ENCODE assay signal across 14 cellular contexts in genomic region chr17:40497704-40498103, GRCh38. TPM values are rescaled to one million over a fixed set of nuclear protein-coding genes. Genes with fewer than 3 reads are reported as not detected.
DNase-seq lines count a peak whose midpoint lies in the region; ATAC-seq and TF ChIP-seq lines count a peak whose summit lies in the region.
"Had no signal": no experiment of that assay in that cellular context is flagged by ENCODE, and none has a peak within 500 bp of the region (broad histone marks: within the 10 kb centered on the region; RNA-seq: fewer than 3 reads in every experiment).

No MANE protein-coding gene starts in this region.

- ATAC-seq in GM18498 (IDR thresholded peaks at IDR 0.05; ENCODE audit: unreplicated experiment) = no peak
- no peak for ATAC-seq in stimulated activated naive B cell treated with anti-CD40 and anti-IgM and Interleukin-4, amounts not matched to agents 10 μg/mL and 1 μg/mL and 100 μg/mL, for 72 hours (replicated peaks)
- ATAC-seq: heart left ventricle, left lobe of liver had no signal

- H3K9me3 Mint-ChIP-seq in stimulated activated naive B cell treated with anti-CD40 and anti-IgM and Interleukin-4, amounts not matched to agents 10 μg/mL and 1 μg/mL and 100 μg/mL, for 72 hours = no peaks in the 10 kb centered on the region
- H3K9me3 Mint-ChIP-seq: activated B cell treated with CpG ODN at 0.5 μM for 24 hours; CD8-positive, alpha-beta memory T cell had no signal

- no peak for TF ChIP-seq CTCF in ascending aorta (IDR thresholded peaks at IDR 0.05)

- H3K4me1 ChIP-seq in ascending aorta (peaks cover 6 to 20% of the 10 kb centered on the region in 2 donors), iPS-20b (ENCODE audit: insufficient read depth, low read length) (peaks cover 14% of the 10 kb centered on the region; the same call in 1 of the 2 replicates), stomach smooth muscle (ENCODE audit: control insufficient read depth, insufficient read depth, low read length) (peaks cover 27% of the 10 kb centered on the region)

- H3K9me3 ChIP-seq in ascending aorta (no peaks in the 10 kb centered on the region), iPS-20b (ENCODE audit: insufficient read depth, low read depth, low read length) (no peaks in the 10 kb centered on the region), stomach smooth muscle (ENCODE audit: control insufficient read depth in 2 of 2, low read length in 2 of 2) (peaks cover 0 to under 1% of the 10 kb centered on the region in 2 donors)
- H3K9me3 ChIP-seq: heart left ventricle had no signal

- H3K4me3 Mint-ChIP-seq in stimulated activated naive B cell treated with anti-CD40 and anti-IgM and Interleukin-4, amounts not matched to agents 10 μg/mL and 1 μg/mL and 100 μg/mL, for 72 hours = no peak overlapping the region
- H3K4me3 Mint-ChIP-seq: activated B cell treated with CpG ODN at 0.5 μM for 24 hours; CD8-positive, alpha-beta memory T cell had no signal

- H3K4me3 ChIP-seq in ascending aorta (no peak overlapping the region), iPS-20b (ENCODE audit: low read length) (no peak overlapping the region), stomach smooth muscle (ENCODE audit: low read length in 2 of 2) (peak overlapping the region in 1 of 2 donors; percentile 35)
- H3K4me3 ChIP-seq: heart left ventricle had no signal

- H3K4me1 Mint-ChIP-seq in stimulated activated naive B cell treated with anti-CD40 and anti-IgM and Interleukin-4, amounts not matched to agents 10 μg/mL and 1 μg/mL and 100 μg/mL, for 72 hours = peaks cover 5 to 24% of the 10 kb centered on the region in 2 donors

- intact Hi-C loops in ascending aorta (cut with DNase I) = no loop called here

- peak overlapping the region; percentile 29 to 30 for H3K27ac ChIP-seq in ascending aorta
- peak overlapping the region; percentile 32 for H3K27ac ChIP-seq in iPS-20b (ENCODE audit: low read length)
- peak overlapping the region; percentile 55 for H3K27ac ChIP-seq in stomach smooth muscle (ENCODE audit: low read length)
- H3K27ac ChIP-seq in substantia nigra (ENCODE audit: low read depth, low read length, poor library complexity, severe bottlenecking) = no peak overlapping the region

- H3K36me3 ChIP-seq in ascending aorta (no peaks in the 10 kb centered on the region), iPS-20b (ENCODE audit: insufficient read depth, low read depth, low read length) (no peaks in the 10 kb centered on the region), stomach smooth muscle (ENCODE audit: control insufficient read depth in 2 of 2, insufficient read depth in 2 of 2, low read length in 2 of 2) (no peaks in the 10 kb centered on the region)
- H3K36me3 ChIP-seq: heart left ventricle had no signal

- peak overlapping the region; percentile 16; the same call in 1 of the 2 replicates for H3K9ac ChIP-seq in iPS-20b (ENCODE audit: low read depth, low read length)
- no peak overlapping the region for H3K9ac ChIP-seq in stomach smooth muscle (ENCODE audit: low read length in 2 of 2)

- H3K27me3 Mint-ChIP-seq in stimulated activated naive B cell treated with anti-CD40 and anti-IgM and Interleukin-4, amounts not matched to agents 10 μg/mL and 1 μg/mL and 100 μg/mL, for 72 hours = peaks cover 25 to 32% of the 10 kb centered on the region in 2 donors
- H3K27me3 Mint-ChIP-seq: CD8-positive, alpha-beta memory T cell had no signal

- peak; percentile 70 for DNase-seq in EL
- DNase-seq in ascending aorta (ENCODE audit: low spot score in 2 of 2) = no peak
- no peak for DNase-seq in medulla oblongata (ENCODE audit: extremely low spot score)
- no peak for DNase-seq in stimulated activated naive B cell treated with anti-CD40 and anti-IgM and Interleukin-4, amounts not matched to agents 10 μg/mL and 1 μg/mL and 100 μg/mL, for 72 hours
- no peak for DNase-seq in substantia nigra (lab: John Stamatoyannopoulos, UW)
- DNase-seq: activated B cell treated with CpG ODN at 0.5 μM for 24 hours, KG1, NCI-H1930 had no signal

- peaks cover 0 to 1% of the 10 kb centered on the region in 2 donors for H3K36me3 Mint-ChIP-seq in stimulated activated naive B cell treated with anti-CD40 and anti-IgM and Interleukin-4, amounts not matched to agents 10 μg/mL and 1 μg/mL and 100 μg/mL, for 72 hours
- H3K36me3 Mint-ChIP-seq: CD8-positive, alpha-beta memory T cell had no signal

- H3K27ac Mint-ChIP-seq in stimulated activated naive B cell treated with anti-CD40 and anti-IgM and Interleukin-4, amounts not matched to agents 10 μg/mL and 1 μg/mL and 100 μg/mL, for 72 hours = no peak overlapping the region
- H3K27ac Mint-ChIP-seq: activated B cell treated with CpG ODN at 0.5 μM for 24 hours had no signal

- H3K27me3 ChIP-seq in ascending aorta (no peaks in the 10 kb centered on the region), iPS-20b (ENCODE audit: insufficient read depth, low read length) (no peaks in the 10 kb centered on the region), stomach smooth muscle (ENCODE audit: control insufficient read depth in 1 of 2, insufficient read depth in 2 of 2, low read length in 2 of 2) (no peaks in the 10 kb centered on the region)
- H3K27me3 ChIP-seq: heart left ventricle had no signal

RNA-seq across cellular contexts. Expression of gene TNS4, which starts 3.7 kb away (rescaled TPM):
- total RNA-seq in ascending aorta = not detected

RNA-seq across cellular contexts. Expression of gene IGFBP4, which starts 54.5 kb away (rescaled TPM):
- total RNA-seq in ascending aorta = 1,295 TPM
